ENCODE assay signal across 22 cellular contexts in genomic region chr4:73707269-73707875, GRCh38. TPM values are rescaled to one million over a fixed set of nuclear protein-coding genes. Genes with fewer than 3 reads are reported as not detected.
DNase-seq lines count a peak whose midpoint lies in the region; ATAC-seq, FAIRE-seq and TF ChIP-seq lines count a peak whose summit lies in the region.
"Had no signal": no experiment of that assay in that cellular context is flagged by ENCODE, and none has a peak within 500 bp of the region (broad histone marks: within the 10 kb centered on the region; RNA-seq: fewer than 3 reads in every experiment).

No MANE protein-coding gene starts in this region.

- H4K20me1 ChIP-seq in astrocyte (ENCODE audit: insufficient read depth, low read length): no peaks in the 10 kb centered on the region

- H3K27me3 Mint-ChIP-seq in astrocyte (ENCODE audit: low read depth, unreplicated experiment) (no peaks in the 10 kb centered on the region), osteocyte (ENCODE audit: unreplicated experiment) (no peaks in the 10 kb centered on the region)
- H3K27me3 Mint-ChIP-seq: activated CD4-positive, alpha-beta memory T cell treated with anti-CD3 and anti-CD28 coated beads, Interleukin-2, amount 10 ng/mL, durations not matched to agents 7 days and 5 days had no signal

- H3K27ac Mint-ChIP-seq in astrocyte (ENCODE audit: unreplicated experiment) (no peak overlapping the region), osteocyte (ENCODE audit: unreplicated experiment) (peak overlapping the region; percentile 78)
- H3K27ac Mint-ChIP-seq: activated CD4-positive, alpha-beta memory T cell treated with anti-CD3 and anti-CD28 coated beads, Interleukin-2, amount 10 ng/mL, durations not matched to agents 7 days and 5 days; activated naive CD8-positive, alpha-beta T cell treated with anti-CD3 and anti-CD28 coated beads for 36 hours; activated T-cell treated with anti-CD3 and anti-CD28 coated beads, Interleukin-2, amount 50 U/mL, for 72 hours; immature natural killer cell; memory B cell had no signal

- no peaks in the 10 kb centered on the region for H3K27me3 ChIP-seq in astrocyte (ENCODE audit: insufficient read depth, low read length)
- H3K27me3 ChIP-seq: BE2C, dorsolateral prefrontal cortex, esophagus muscularis mucosa had no signal

- H3K9ac ChIP-seq in astrocyte (ENCODE audit: low read length): no peak overlapping the region

- no peaks in the 10 kb centered on the region for H3K36me3 ChIP-seq in astrocyte (ENCODE audit: insufficient read depth, low read length)
- H3K36me3 ChIP-seq: BE2C, esophagus muscularis mucosa had no signal

- H3K4me3 ChIP-seq in astrocyte (ENCODE audit: insufficient read depth, low read depth, low read length): no peak overlapping the region
- H3K4me3 ChIP-seq: dorsolateral prefrontal cortex, esophagus muscularis mucosa had no signal

- H3K9me3 ChIP-seq in astrocyte (ENCODE audit: insufficient read depth, low read depth, low read length): no peaks in the 10 kb centered on the region
- H3K9me3 ChIP-seq: BE2C, esophagus muscularis mucosa had no signal

- FAIRE-seq in astrocyte (lab: Jason Lieb, UNC): no peak
- FAIRE-seq: bronchial epithelial cell had no signal

- no peaks in the 10 kb centered on the region for H3K79me2 ChIP-seq in astrocyte (ENCODE audit: insufficient read depth, low read length)

- H3K9me3 Mint-ChIP-seq in astrocyte (ENCODE audit: unreplicated experiment) (no peaks in the 10 kb centered on the region), osteocyte (ENCODE audit: unreplicated experiment) (no peaks in the 10 kb centered on the region)
- H3K9me3 Mint-ChIP-seq: activated naive CD8-positive, alpha-beta T cell treated with anti-CD3 and anti-CD28 coated beads for 36 hours; activated T-cell treated with anti-CD3 and anti-CD28 coated beads, Interleukin-2, amount 50 U/mL, for 72 hours; memory B cell; neural crest cell had no signal

- DNase-seq in Daoy (ENCODE audit: low read depth) (peak; percentile 52), NCI-H146 treated with DMSO at 0.1 percent for 48 hours (lab: John Stamatoyannopoulos, UW; ENCODE audit: unreplicated experiment) (peak; percentile 15), astrocyte (ENCODE audit: low read depth) (no peak), osteocyte (ENCODE audit: extremely low spot score, unreplicated experiment) (no peak), activated gamma-delta T cell (lab: John Stamatoyannopoulos, UW) (no peak)
- DNase-seq in activated CD8-positive, alpha-beta memory T cell treated with anti-CD3 and anti-CD28 coated beads, Interleukin-2, amount 50 U/mL, for 48 hours: no peak
- DNase-seq: activated CD4-positive, alpha-beta memory T cell treated with anti-CD3 and anti-CD28 coated beads, Interleukin-2, amount 10 ng/mL, durations not matched to agents 7 days and 5 days; activated naive CD8-positive, alpha-beta T cell treated with anti-CD3 and anti-CD28 coated beads for 36 hours; activated T-cell treated with anti-CD3 and anti-CD28 coated beads, Interleukin-2, amount 50 U/mL, for 72 hours; BE2C; DMS153; head of caudate nucleus; immature natural killer cell; NCI-H187 treated with DMSO at 0.1 percent for 48 hours; NCI-H524; retina had no signal

- H3K36me3 Mint-ChIP-seq in astrocyte (ENCODE audit: low read depth, unreplicated experiment): no peaks in the 10 kb centered on the region
- H3K36me3 Mint-ChIP-seq in osteocyte (ENCODE audit: unreplicated experiment): no peaks in the 10 kb centered on the region
- H3K36me3 Mint-ChIP-seq: activated naive CD8-positive, alpha-beta T cell treated with anti-CD3 and anti-CD28 coated beads for 36 hours; immature natural killer cell; memory B cell had no signal

- peaks cover 44% of the 10 kb centered on the region for H3K4me1 ChIP-seq in astrocyte (ENCODE audit: insufficient read depth, low read length)
- H3K4me1 ChIP-seq: BE2C had no signal

- TF ChIP-seq CTCF in astrocyte (IDR thresholded peaks at IDR 0.05; ENCODE audit: insufficient read depth, low read depth, low read length) (no peak), osteocyte (IDR thresholded peaks at IDR 0.05) (no peak)

- H3K4me1 Mint-ChIP-seq in astrocyte (ENCODE audit: low read depth, unreplicated experiment) (peaks cover 43% of the 10 kb centered on the region), osteocyte (ENCODE audit: unreplicated experiment) (peaks cover 60% of the 10 kb centered on the region)
- H3K4me1 Mint-ChIP-seq: activated naive CD8-positive, alpha-beta T cell treated with anti-CD3 and anti-CD28 coated beads for 36 hours; immature natural killer cell had no signal

- peak overlapping the region; percentile 53 for H3K4me2 ChIP-seq in astrocyte (ENCODE audit: low read length)

- H3K27ac ChIP-seq in astrocyte (ENCODE audit: low read depth, low read length): peak overlapping the region; percentile 17
- H3K27ac ChIP-seq: dorsolateral prefrontal cortex, esophagus muscularis mucosa had no signal

- H2AFZ ChIP-seq in astrocyte (ENCODE audit: low read depth, low read length): no peak overlapping the region

- ATAC-seq in GM18907 (IDR thresholded peaks at IDR 0.05; ENCODE audit: unreplicated experiment): no peak
- ATAC-seq: activated T-cell treated with anti-CD3 and anti-CD28 coated beads, Interleukin-2, amount 50 U/mL, for 72 hours had no signal

- H3K4me3 Mint-ChIP-seq in astrocyte (ENCODE audit: unreplicated experiment): no peak overlapping the region
- no peak overlapping the region for H3K4me3 Mint-ChIP-seq in osteocyte (ENCODE audit: unreplicated experiment)
- H3K4me3 Mint-ChIP-seq: activated CD4-positive, alpha-beta memory T cell treated with anti-CD3 and anti-CD28 coated beads, Interleukin-2, amount 10 ng/mL, durations not matched to agents 7 days and 5 days; activated naive CD8-positive, alpha-beta T cell treated with anti-CD3 and anti-CD28 coated beads for 36 hours; activated T-cell treated with anti-CD3 and anti-CD28 coated beads, Interleukin-2, amount 50 U/mL, for 72 hours; immature natural killer cell; memory B cell; neural crest cell had no signal

RNA-seq across cellular contexts. Expression of gene CXCL8, which starts 33.0 kb away (rescaled TPM):
- total RNA-seq in Daoy (2014; rRNA removed; shearing (Covaris generic)): 166 and 198 TPM in 2 replicates
- 1.2 and 1.5 TPM in 2 replicates for total RNA-seq in astrocyte
- total RNA-seq in osteocyte: 32.4 and 33.5 TPM in 2 replicates
- total RNA-seq: neural crest cell had no signal

Comparison
In these comparisons a context has a peak if more than half of its experiments do, and no peak if none do; other contexts are left out.
1. DNase-seq: peak in Daoy (single experiment) and NCI-H146 treated with DMSO at 0.1 percent for 48 hours (single experiment); none in astrocyte (single experiment), osteocyte (single experiment), activated gamma-delta T cell (single experiment) and activated CD8-positive, alpha-beta memory T cell treated with anti-CD3 and anti-CD28 coated beads, Interleukin-2, amount 50 U/mL, for 48 hours (single experiment).
2. RNA of gene CXCL8, which starts 33.0 kb away (total RNA-seq): 166 to 198 TPM in Daoy and 32.4 to 33.5 TPM in osteocyte; 1.2 to 1.5 TPM in astrocyte; every median in the first group is over 10 times any median in the second.